ENCODE assay signal across 16 cellular contexts in genomic region chr2:128285329-128285931, GRCh38. TPM values are rescaled to one million over a fixed set of nuclear protein-coding genes. Genes with fewer than 3 reads are reported as not detected.
A peak's percentile ranks its signal among the peaks of the same experiment; 100 is the strongest.
DNase-seq lines count a peak whose midpoint lies in the region; ATAC-seq and TF ChIP-seq lines count a peak whose summit lies in the region.
"Had no signal": no experiment of that assay in that cellular context is flagged by ENCODE, and none has a peak within 500 bp of the region (broad histone marks: within the 10 kb centered on the region; RNA-seq: fewer than 3 reads in every experiment).

No MANE protein-coding gene starts in this region.

- H3K27ac ChIP-seq in left ventricle myocardium inferior (replicated peaks) (no peak overlapping the region), mesenchymal stem cell (ENCODE audit: low read length, poor library complexity, severe bottlenecking) (no peak overlapping the region), GM23338 (ENCODE audit: low read depth) (no peak overlapping the region)
- H3K27ac ChIP-seq: A549, C4-2B had no signal

- no peaks in the 10 kb centered on the region for H3K27me3 Mint-ChIP-seq in stimulated activated naive CD8-positive, alpha-beta T cell treated with anti-CD3 and anti-CD28 coated beads, Interleukin-15, amount 100 ng/mL, for 72 hours
- H3K27me3 Mint-ChIP-seq in activated naive CD8-positive, alpha-beta T cell treated with anti-CD3 and anti-CD28 coated beads for 36 hours: no peaks in the 10 kb centered on the region
- H3K27me3 Mint-ChIP-seq in GM23338 (ENCODE audit: insufficient read depth, low read depth, poor library complexity): peaks cover 4% of the 10 kb centered on the region

- H3K9me2 ChIP-seq in GM23338 (ENCODE audit: insufficient read depth): no peaks in the 10 kb centered on the region

- no peak overlapping the region for H4K8ac ChIP-seq in mesenchymal stem cell (ENCODE audit: low read length)

- H3K18ac ChIP-seq in mesenchymal stem cell (ENCODE audit: low read depth in 1 of 2, low read length in 2 of 2): peak overlapping the region in 1 of 2 experiments; percentile 63

- intact Hi-C loops in left ventricle myocardium inferior (cut with micrococcal nuclease): no loop called here

- H3K4me2 ChIP-seq in mesenchymal stem cell (ENCODE audit: low read length, poor library complexity, severe bottlenecking) (no peak overlapping the region), GM23338 (no peak overlapping the region)
- H3K4me2 ChIP-seq: A549 had no signal

- no peaks in the 10 kb centered on the region for H3K36me3 ChIP-seq in left ventricle myocardium inferior
- H3K36me3 ChIP-seq in mesenchymal stem cell (ENCODE audit: control insufficient read depth in 1 of 2, insufficient read depth in 2 of 2, low read depth in 1 of 2, low read length in 2 of 2): peaks cover 0 to 54% of the 10 kb centered on the region in 2 experiments
- no peaks in the 10 kb centered on the region for H3K36me3 ChIP-seq in GM23338 (ENCODE audit: insufficient read depth)
- no peaks in the 10 kb centered on the region for H3K36me3 ChIP-seq in BE2C
- H3K36me3 ChIP-seq: MG63 had no signal

- no peaks in the 10 kb centered on the region for H3F3A ChIP-seq in GM23338 (replicated peaks; ENCODE audit: low read depth)

- H3K4me1 Mint-ChIP-seq in stimulated activated naive CD8-positive, alpha-beta T cell treated with anti-CD3 and anti-CD28 coated beads, Interleukin-15, amount 100 ng/mL, for 72 hours: peaks cover 34% of the 10 kb centered on the region
- peaks cover 11% of the 10 kb centered on the region for H3K4me1 Mint-ChIP-seq in activated naive CD8-positive, alpha-beta T cell treated with anti-CD3 and anti-CD28 coated beads for 36 hours
- peaks cover 45% of the 10 kb centered on the region for H3K4me1 Mint-ChIP-seq in GM23338

- peak; percentile 41 for ATAC-seq in stimulated activated naive CD8-positive, alpha-beta T cell treated with anti-CD3 and anti-CD28 coated beads, Interleukin-15, amount 100 ng/mL, for 72 hours
- no peak for ATAC-seq in stimulated activated naive CD8-positive, alpha-beta T cell treated with anti-CD3 and anti-CD28 coated beads, Interleukin-15, Interleukin-2, amounts not matched to agents 100 U/mL and 50 U/mL, for 24 hours
- ATAC-seq in GM23338: no peak
- ATAC-seq: A549 had no signal

- H3K27ac Mint-ChIP-seq in stimulated activated naive CD8-positive, alpha-beta T cell treated with anti-CD3 and anti-CD28 coated beads, Interleukin-15, amount 100 ng/mL, for 72 hours: no peak overlapping the region
- H3K27ac Mint-ChIP-seq in activated naive CD8-positive, alpha-beta T cell treated with anti-CD3 and anti-CD28 coated beads for 36 hours: no peak overlapping the region
- H3K27ac Mint-ChIP-seq in GM23338: no peak overlapping the region

- H3K4me1 ChIP-seq in left ventricle myocardium inferior (peaks cover 94% of the 10 kb centered on the region), mesenchymal stem cell (ENCODE audit: control insufficient read depth, insufficient read depth, low read depth, low read length) (peaks cover 26% of the 10 kb centered on the region), GM23338 (ENCODE audit: insufficient read depth) (peaks cover 14% of the 10 kb centered on the region), BE2C (no peaks in the 10 kb centered on the region)
- H3K4me1 ChIP-seq: A549 had no signal

- H3K4me3 Mint-ChIP-seq in stimulated activated naive CD8-positive, alpha-beta T cell treated with anti-CD3 and anti-CD28 coated beads, Interleukin-15, amount 100 ng/mL, for 72 hours: no peak overlapping the region
- H3K4me3 Mint-ChIP-seq in activated naive CD8-positive, alpha-beta T cell treated with anti-CD3 and anti-CD28 coated beads for 36 hours: no peak overlapping the region
- no peak overlapping the region for H3K4me3 Mint-ChIP-seq in GM23338

- no peaks in the 10 kb centered on the region for H3K9me3 Mint-ChIP-seq in stimulated activated naive CD8-positive, alpha-beta T cell treated with anti-CD3 and anti-CD28 coated beads, Interleukin-15, amount 100 ng/mL, for 72 hours
- H3K9me3 Mint-ChIP-seq in activated naive CD8-positive, alpha-beta T cell treated with anti-CD3 and anti-CD28 coated beads for 36 hours: peaks cover 1% of the 10 kb centered on the region
- H3K9me3 Mint-ChIP-seq in GM23338: no peaks in the 10 kb centered on the region

- peak overlapping the region in 1 of 2 experiments; percentile 15 for H2BK12ac ChIP-seq in mesenchymal stem cell (ENCODE audit: low read length in 2 of 2)

- H3K14ac ChIP-seq in mesenchymal stem cell (ENCODE audit: low read length in 2 of 2): peak overlapping the region in 1 of 2 experiments; percentile 66

- no peak overlapping the region for H3K4ac ChIP-seq in mesenchymal stem cell (ENCODE audit: low read depth in 1 of 2, low read length in 2 of 2)

- peaks cover 37% of the 10 kb centered on the region for H4K20me1 ChIP-seq in GM23338 (replicated peaks; ENCODE audit: insufficient read depth)

- peaks cover 4% of the 10 kb centered on the region for H3K36me3 Mint-ChIP-seq in activated naive CD8-positive, alpha-beta T cell treated with anti-CD3 and anti-CD28 coated beads for 36 hours
- peaks cover 6% of the 10 kb centered on the region; the same call in 1 of the 3 replicates for H3K36me3 Mint-ChIP-seq in GM23338 (ENCODE audit: low read depth)

- H3K79me1 ChIP-seq in mesenchymal stem cell (replicated peaks; ENCODE audit: low read length, poor library complexity, severe bottlenecking): peaks cover 64% of the 10 kb centered on the region

- no peak overlapping the region for H2BK5ac ChIP-seq in mesenchymal stem cell (ENCODE audit: low read depth, low read length, poor library complexity, severe bottlenecking)

- H2BK15ac ChIP-seq in mesenchymal stem cell (ENCODE audit: low read depth, poor library complexity, severe bottlenecking): no peak overlapping the region

- no peak for DNase-seq in stimulated activated naive CD8-positive, alpha-beta T cell treated with anti-CD3 and anti-CD28 coated beads, Interleukin-15, amount 100 ng/mL, for 72 hours
- DNase-seq in stimulated activated naive CD8-positive, alpha-beta T cell treated with anti-CD3 and anti-CD28 coated beads, Interleukin-15, Interleukin-2, amounts not matched to agents 100 U/mL and 50 U/mL, for 24 hours: no peak
- DNase-seq in left ventricle myocardium inferior: peak; percentile 7
- no peak for DNase-seq in mesenchymal stem cell
- no peak for DNase-seq in activated effector memory CD4-positive, alpha-beta T cell treated with Interleukin-2 at 50 U/mL for 16 hours
- no peak for DNase-seq in activated naive CD8-positive, alpha-beta T cell treated with anti-CD3 and anti-CD28 coated beads for 36 hours
- DNase-seq in GM23338 (ENCODE audit: low spot score): no peak
- DNase-seq in BE2C: no peak
- DNase-seq: IMR-90, Karpas-422, MG63, NCI-H1092, NCI-H2081 treated with DMSO at 0.1 percent for 48 hours, NCI-H510A had no signal

- no peak overlapping the region for H2AK5ac ChIP-seq in mesenchymal stem cell (ENCODE audit: low read length, severe bottlenecking)

- peaks cover 92% of the 10 kb centered on the region for H3K79me2 ChIP-seq in GM23338 (replicated peaks; ENCODE audit: insufficient read depth)

- peak overlapping the region; percentile 52 for H4K91ac ChIP-seq in mesenchymal stem cell (ENCODE audit: low read length)

- H3K27me3 ChIP-seq in left ventricle myocardium inferior (ENCODE audit: low read depth) (no peaks in the 10 kb centered on the region), mesenchymal stem cell (ENCODE audit: control insufficient read depth in 1 of 2, insufficient read depth in 1 of 2, low read length in 2 of 2) (no peaks in the 10 kb centered on the region), GM23338 (ENCODE audit: insufficient read depth) (no peaks in the 10 kb centered on the region), BE2C (no peaks in the 10 kb centered on the region)
- H3K27me3 ChIP-seq: MG63 had no signal

- no peak for TF ChIP-seq CTCF in left ventricle myocardium inferior (IDR thresholded peaks at IDR 0.05; ENCODE audit: borderline replicate concordance)
- TF ChIP-seq CTCF in GM23338 (conservative IDR thresholded peaks at IDR 0.05; ENCODE audit: low read depth in 2 of 2): no peak
- TF ChIP-seq CTCF in BE2C (IDR thresholded peaks at IDR 0.05; ENCODE audit: low read depth, low read length): no peak

- 95% methylated on average over 12 of the region's 12 CpGs for WGBS in mesenchymal stem cell

- H3K4me3 ChIP-seq in left ventricle myocardium inferior (no peak overlapping the region), mesenchymal stem cell (ENCODE audit: insufficient read depth in 1 of 2, low read depth in 1 of 2, low read length in 2 of 2) (no peak overlapping the region), GM23338 (no peak overlapping the region), BE2C (ENCODE audit: low read depth, low read length) (no peak overlapping the region)
- H3K4me3 ChIP-seq: A549, MG63 had no signal

- no peak overlapping the region for H2AFZ ChIP-seq in mesenchymal stem cell (ENCODE audit: low read depth, low read length)
- no peak overlapping the region for H2AFZ ChIP-seq in GM23338

- H3K9me3 ChIP-seq in left ventricle myocardium inferior (replicated peaks): no peaks in the 10 kb centered on the region
- H3K9me3 ChIP-seq in mesenchymal stem cell (ENCODE audit: control insufficient read depth, low read length): no peaks in the 10 kb centered on the region
- no peaks in the 10 kb centered on the region for H3K9me3 ChIP-seq in BE2C
- H3K9me3 ChIP-seq: A549, MG63 had no signal

- peak overlapping the region in 1 of 2 experiments; percentile 34 for H3K23ac ChIP-seq in mesenchymal stem cell (ENCODE audit: low read length in 2 of 2)

- H3K9ac ChIP-seq in mesenchymal stem cell (ENCODE audit: low read length): no peak overlapping the region

- H2BK120ac ChIP-seq in mesenchymal stem cell (ENCODE audit: low read depth, low read length): peak overlapping the region; percentile 13

TF ChIP-seq in GM23338, 12 proteins besides CTCF, POLR2A, EP300 and RAD21:
- TF ChIP-seq ZNF331 (CRISPR knock-in tag; IDR thresholded peaks at IDR 0.05; ENCODE audit: low read depth) (no peak), JUNB (IDR thresholded peaks at IDR 0.05; ENCODE audit: unreplicated experiment) (no peak)
- TF ChIP-seq, protein P1, sequence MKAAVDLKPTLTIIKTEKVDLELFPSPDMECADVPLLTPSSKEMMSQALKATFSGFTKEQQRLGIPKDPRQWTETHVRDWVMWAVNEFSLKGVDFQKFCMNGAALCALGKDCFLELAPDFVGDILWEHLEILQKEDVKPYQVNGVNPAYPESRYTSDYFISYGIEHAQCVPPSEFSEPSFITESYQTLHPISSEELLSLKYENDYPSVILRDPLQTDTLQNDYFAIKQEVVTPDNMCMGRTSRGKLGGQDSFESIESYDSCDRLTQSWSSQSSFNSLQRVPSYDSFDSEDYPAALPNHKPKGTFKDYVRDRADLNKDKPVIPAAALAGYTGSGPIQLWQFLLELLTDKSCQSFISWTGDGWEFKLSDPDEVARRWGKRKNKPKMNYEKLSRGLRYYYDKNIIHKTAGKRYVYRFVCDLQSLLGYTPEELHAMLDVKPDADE (IDR thresholded peaks at IDR 0.05): no peak
TF ChIP-seq in GM23338: peak in this region for 0.

RNA-seq across cellular contexts. Expression of gene HS6ST1, which starts 33.2 kb away (rescaled TPM):
- total RNA-seq in left ventricle myocardium inferior: 26.7 TPM
- 37.7 TPM for polyA plus RNA-seq in mesenchymal stem cell (2013, experiment 1 of 2)
- 37.3 TPM for polyA plus RNA-seq in mesenchymal stem cell (2013, experiment 2 of 2)
- total RNA-seq in activated naive CD8-positive, alpha-beta T cell treated with anti-CD3 and anti-CD28 coated beads for 36 hours: 10 to 100 TPM; 16.1 to 17.4 TPM
- total RNA-seq in GM23338 (2014; rRNA removed; shearing (Covaris generic)): 76.4 and 106 TPM in 2 replicates
- 21.1 and 22.5 TPM in 2 replicates for polyA plus RNA-seq in GM23338 (2016; fragmentation: Nextera tagmentation; extraction: Ambion mirVana)
- polyA plus RNA-seq in BE2C (2012; ENCODE audit: insufficient read depth, insufficient read length, low read depth): 35.2 TPM
